In genomic region chr2:30926606-30927005, GRCh38 we compare ENCODE assay signal across 34 cellular contexts.
"Had no signal": no experiment of that assay in that cellular context is flagged by ENCODE, and none has a peak within 500 bp of the region (broad histone marks: within the 10 kb centered on the region; RNA-seq: fewer than 3 reads in every experiment).

No MANE protein-coding gene starts in this region.

- H3K27me3 Mint-ChIP-seq: activated B cell treated with CpG ODN at 0.5 μM for 24 hours; activated CD4-positive, alpha-beta memory T cell treated with anti-CD3 and anti-CD28 coated beads, Interleukin-2, amount 10 ng/mL, durations not matched to agents 7 days and 5 days; activated CD4-positive, alpha-beta T cell treated with anti-CD3 and anti-CD28 coated beads for 36 hours; activated CD4-positive, alpha-beta T cell treated with anti-CD3 and anti-CD28 coated beads, Interleukin-2, amount 10 ng/mL, durations not matched to agents 7 days and 5 days; activated CD8-positive, alpha-beta memory T cell treated with anti-CD3 and anti-CD28 coated beads, Interleukin-2, amount 10 ng/mL, durations not matched to agents 7 days and 5 days; activated naive CD4-positive, alpha-beta T cell treated with anti-CD3 and anti-CD28 coated beads, Interleukin-2, amount 10 ng/mL, durations not matched to agents 7 days and 5 days; activated naive CD8-positive, alpha-beta T cell; activated naive CD8-positive, alpha-beta T cell treated with anti-CD3 and anti-CD28 coated beads, Interleukin-2, amount 10 ng/mL, durations not matched to agents 7 days and 5 days; activated naive CD8-positive, alpha-beta T cell treated with anti-CD3 and anti-CD28 coated beads, Interleukin-2, amount 50 U/mL, for 24 hours; activated T-cell treated with anti-CD3 and anti-CD28 coated beads, Interleukin-2, amount 50 U/mL, for 24 hours; brain had no signal

- H3K27ac Mint-ChIP-seq: activated B cell treated with CpG ODN at 0.5 μM for 24 hours; activated CD4-positive, alpha-beta memory T cell treated with anti-CD3 and anti-CD28 coated beads, Interleukin-2, amount 10 ng/mL, durations not matched to agents 7 days and 5 days; activated CD4-positive, alpha-beta T cell treated with anti-CD3 and anti-CD28 coated beads for 36 hours; activated CD4-positive, alpha-beta T cell treated with anti-CD3 and anti-CD28 coated beads, Interleukin-2, amount 10 ng/mL, durations not matched to agents 7 days and 5 days; activated CD8-positive, alpha-beta memory T cell treated with anti-CD3 and anti-CD28 coated beads, Interleukin-2, amount 10 ng/mL, durations not matched to agents 7 days and 5 days; activated CD8-positive, alpha-beta T cell treated with anti-CD3 and anti-CD28 coated beads, Interleukin-2, amount 10 ng/mL, durations not matched to agents 7 days and 5 days; activated naive CD4-positive, alpha-beta T cell treated with anti-CD3 and anti-CD28 coated beads, Interleukin-2, amount 10 ng/mL, durations not matched to agents 7 days and 5 days; activated naive CD4-positive, alpha-beta T cell treated with anti-CD3 and anti-CD28 coated beads, Interleukin-2, amount 50 U/mL, for 24 hours; activated naive CD8-positive, alpha-beta T cell; activated naive CD8-positive, alpha-beta T cell treated with anti-CD3 and anti-CD28 coated beads, Interleukin-2, amount 10 ng/mL, durations not matched to agents 7 days and 5 days; activated naive CD8-positive, alpha-beta T cell treated with anti-CD3 and anti-CD28 coated beads, Interleukin-2, amount 50 U/mL, for 24 hours; activated T-cell treated with anti-CD3 and anti-CD28 coated beads, Interleukin-2, amount 50 U/mL, for 24 hours; activated T-helper 2 cell treated with anti-CD3 and anti-CD28 coated beads, Interferon-gamma antibody, Interleukin-2, Interleukin-4, amounts not matched to agents 10 μg/mL and 5 μg/mL and 100 μg/mL, durations not matched to agents 14 hours and 24 hours and 36 hours; brain; T-helper 1 cell treated with Interleukin-12 subunit alpha and Interleukin-12 subunit beta and Interleukin-4 antibody, amounts not matched to agents 30 μg/mL and 1 μg/mL, for 36 hours; T-helper 2 cell treated with Interferon-gamma antibody and Interleukin-4, amounts not matched to agents 5 μg/mL and 100 μg/mL, for 36 hours had no signal

- ATAC-seq: activated CD4-positive, alpha-beta T cell treated with anti-CD3 and anti-CD28 coated beads for 36 hours; activated CD8-positive, alpha-beta memory T cell treated with anti-CD3 and anti-CD28 coated beads, Interleukin-2, amount 10 ng/mL, durations not matched to agents 7 days and 5 days; activated CD8-positive, alpha-beta T cell treated with anti-CD3 and anti-CD28 coated beads, Interleukin-2, amount 10 ng/mL, durations not matched to agents 7 days and 5 days; activated naive CD8-positive, alpha-beta T cell treated with anti-CD3 and anti-CD28 coated beads, Interleukin-2, amount 50 U/mL, for 24 hours had no signal

- H3K4me1 Mint-ChIP-seq: activated B cell treated with CpG ODN at 0.5 μM for 24 hours; activated CD4-positive, alpha-beta memory T cell treated with anti-CD3 and anti-CD28 coated beads, Interleukin-2, amount 10 ng/mL, durations not matched to agents 7 days and 5 days; activated CD4-positive, alpha-beta T cell treated with anti-CD3 and anti-CD28 coated beads for 36 hours; activated CD4-positive, alpha-beta T cell treated with anti-CD3 and anti-CD28 coated beads, Interleukin-2, amount 10 ng/mL, durations not matched to agents 7 days and 5 days; activated CD8-positive, alpha-beta memory T cell treated with anti-CD3 and anti-CD28 coated beads, Interleukin-2, amount 10 ng/mL, durations not matched to agents 7 days and 5 days; activated naive CD4-positive, alpha-beta T cell treated with anti-CD3 and anti-CD28 coated beads, Interleukin-2, amount 10 ng/mL, durations not matched to agents 7 days and 5 days; activated naive CD4-positive, alpha-beta T cell treated with anti-CD3 and anti-CD28 coated beads, Interleukin-2, amount 50 U/mL, for 24 hours; activated naive CD8-positive, alpha-beta T cell treated with anti-CD3 and anti-CD28 coated beads, Interleukin-2, amount 10 ng/mL, durations not matched to agents 7 days and 5 days; activated naive CD8-positive, alpha-beta T cell treated with anti-CD3 and anti-CD28 coated beads, Interleukin-2, amount 50 U/mL, for 24 hours; brain; central memory CD8-positive, alpha-beta T cell had no signal

- H3K9me3 Mint-ChIP-seq: activated B cell treated with CpG ODN at 0.5 μM for 24 hours; activated CD4-positive, alpha-beta memory T cell treated with anti-CD3 and anti-CD28 coated beads, Interleukin-2, amount 10 ng/mL, durations not matched to agents 7 days and 5 days; activated CD4-positive, alpha-beta T cell treated with anti-CD3 and anti-CD28 coated beads, Interleukin-2, amount 10 ng/mL, durations not matched to agents 7 days and 5 days; activated naive CD4-positive, alpha-beta T cell treated with anti-CD3 and anti-CD28 coated beads, Interleukin-2, amount 10 ng/mL, durations not matched to agents 7 days and 5 days; activated naive CD4-positive, alpha-beta T cell treated with anti-CD3 and anti-CD28 coated beads, Interleukin-2, amount 50 U/mL, for 24 hours; activated naive CD8-positive, alpha-beta T cell treated with anti-CD3 and anti-CD28 coated beads, Interleukin-2, amount 10 ng/mL, durations not matched to agents 7 days and 5 days; activated naive CD8-positive, alpha-beta T cell treated with anti-CD3 and anti-CD28 coated beads, Interleukin-2, amount 50 U/mL, for 24 hours; activated T-cell treated with anti-CD3 and anti-CD28 coated beads, Interleukin-2, amount 50 U/mL, for 24 hours; activated T-helper 2 cell treated with anti-CD3 and anti-CD28 coated beads, Interferon-gamma antibody, Interleukin-2, Interleukin-4, amounts not matched to agents 10 μg/mL and 5 μg/mL and 100 μg/mL, durations not matched to agents 14 hours and 24 hours and 36 hours; brain; central memory CD8-positive, alpha-beta T cell; T-helper 1 cell treated with Interleukin-12 subunit alpha and Interleukin-12 subunit beta and Interleukin-4 antibody, amounts not matched to agents 30 μg/mL and 1 μg/mL, for 36 hours; T-helper 2 cell treated with Interferon-gamma antibody and Interleukin-4, amounts not matched to agents 5 μg/mL and 100 μg/mL, for 36 hours had no signal

- H3K27me3 ChIP-seq: ascending aorta, cardiac muscle cell had no signal

- H3K4me3 ChIP-seq: ascending aorta, cardiac muscle cell had no signal

- H3K27ac ChIP-seq: ascending aorta, cardiac muscle cell, VCaP had no signal

- DNase-seq: activated B cell treated with CpG ODN at 0.5 μM for 24 hours; activated CD4-positive, alpha-beta memory T cell treated with anti-CD3 and anti-CD28 coated beads, Interleukin-2, amount 10 ng/mL, durations not matched to agents 7 days and 5 days; activated CD4-positive, alpha-beta T cell treated with anti-CD3 and anti-CD28 coated beads for 1 hour; activated CD4-positive, alpha-beta T cell treated with anti-CD3 and anti-CD28 coated beads for 36 hours; activated CD4-positive, alpha-beta T cell treated with anti-CD3 and anti-CD28 coated beads for 48 hours; activated CD4-positive, alpha-beta T cell treated with anti-CD3 and anti-CD28 coated beads, Interleukin-2, amount 10 ng/mL, durations not matched to agents 7 days and 5 days; activated CD4-positive, alpha-beta T cell treated with anti-CD3 and anti-CD28 coated beads, Interleukin-2, amount 50 U/mL, for 48 hours; activated CD8-positive, alpha-beta memory T cell treated with anti-CD3 and anti-CD28 coated beads for 24 hours; activated CD8-positive, alpha-beta memory T cell treated with anti-CD3 and anti-CD28 coated beads, Interleukin-2, amount 10 ng/mL, durations not matched to agents 7 days and 5 days; activated CD8-positive, alpha-beta memory T cell treated with anti-CD3 and anti-CD28 coated beads, Interleukin-2, amount 50 U/mL, for 48 hours; activated CD8-positive, alpha-beta T cell treated with anti-CD3 and anti-CD28 coated beads, Interleukin-2, amount 10 ng/mL, durations not matched to agents 7 days and 5 days; activated effector memory CD4-positive, alpha-beta T cell treated with Interleukin-2 at 50 U/mL for 16 hours; activated gamma-delta T cell; activated naive CD4-positive, alpha-beta T cell treated with anti-CD3 and anti-CD28 coated beads, Interleukin-2, amount 10 ng/mL, durations not matched to agents 7 days and 5 days; activated naive CD4-positive, alpha-beta T cell treated with Interleukin-2 at 50 U/mL for 16 hours; activated naive CD8-positive, alpha-beta T cell treated with anti-CD3 and anti-CD28 coated beads, Interleukin-2, amount 10 ng/mL, durations not matched to agents 7 days and 5 days; activated naive CD8-positive, alpha-beta T cell treated with anti-CD3 and anti-CD28 coated beads, Interleukin-2, amount 50 U/mL, for 24 hours; activated T-cell treated with anti-CD3 and anti-CD28 coated beads, Interleukin-2, amount 50 U/mL, for 24 hours; activated T-cell treated with anti-CD3 and anti-CD28 coated beads, Interleukin-2, amount 50 U/mL, for 48 hours; caudate nucleus; cerebellar nuclear complex; T-helper 1 cell; T-helper 2 cell; T-helper 9 cell had no signal

- H3K4me1 ChIP-seq: ascending aorta had no signal

- H3K9me3 ChIP-seq: ascending aorta had no signal

- H3K4me3 Mint-ChIP-seq: activated B cell treated with CpG ODN at 0.5 μM for 24 hours; activated CD4-positive, alpha-beta memory T cell treated with anti-CD3 and anti-CD28 coated beads, Interleukin-2, amount 10 ng/mL, durations not matched to agents 7 days and 5 days; activated CD4-positive, alpha-beta T cell treated with anti-CD3 and anti-CD28 coated beads for 36 hours; activated CD4-positive, alpha-beta T cell treated with anti-CD3 and anti-CD28 coated beads, Interleukin-2, amount 10 ng/mL, durations not matched to agents 7 days and 5 days; activated CD8-positive, alpha-beta memory T cell treated with anti-CD3 and anti-CD28 coated beads, Interleukin-2, amount 10 ng/mL, durations not matched to agents 7 days and 5 days; activated CD8-positive, alpha-beta T cell treated with anti-CD3 and anti-CD28 coated beads, Interleukin-2, amount 10 ng/mL, durations not matched to agents 7 days and 5 days; activated naive CD4-positive, alpha-beta T cell treated with anti-CD3 and anti-CD28 coated beads, Interleukin-2, amount 10 ng/mL, durations not matched to agents 7 days and 5 days; activated naive CD4-positive, alpha-beta T cell treated with anti-CD3 and anti-CD28 coated beads, Interleukin-2, amount 50 U/mL, for 24 hours; activated naive CD8-positive, alpha-beta T cell; activated naive CD8-positive, alpha-beta T cell treated with anti-CD3 and anti-CD28 coated beads, Interleukin-2, amount 10 ng/mL, durations not matched to agents 7 days and 5 days; activated naive CD8-positive, alpha-beta T cell treated with anti-CD3 and anti-CD28 coated beads, Interleukin-2, amount 50 U/mL, for 24 hours; activated T-cell treated with anti-CD3 and anti-CD28 coated beads, Interleukin-2, amount 50 U/mL, for 24 hours; brain; central memory CD8-positive, alpha-beta T cell; T-helper 1 cell treated with Interleukin-12 subunit alpha and Interleukin-12 subunit beta and Interleukin-4 antibody, amounts not matched to agents 30 μg/mL and 1 μg/mL, for 36 hours; T-helper 2 cell treated with Interferon-gamma antibody and Interleukin-4, amounts not matched to agents 5 μg/mL and 100 μg/mL, for 36 hours had no signal

- H3K36me3 Mint-ChIP-seq: activated CD8-positive, alpha-beta memory T cell treated with anti-CD3 and anti-CD28 coated beads, Interleukin-2, amount 10 ng/mL, durations not matched to agents 7 days and 5 days; activated naive CD4-positive, alpha-beta T cell treated with anti-CD3 and anti-CD28 coated beads, Interleukin-2, amount 10 ng/mL, durations not matched to agents 7 days and 5 days; activated naive CD4-positive, alpha-beta T cell treated with anti-CD3 and anti-CD28 coated beads, Interleukin-2, amount 50 U/mL, for 24 hours; activated naive CD8-positive, alpha-beta T cell; activated naive CD8-positive, alpha-beta T cell treated with anti-CD3 and anti-CD28 coated beads, Interleukin-2, amount 10 ng/mL, durations not matched to agents 7 days and 5 days had no signal

- H3K36me3 ChIP-seq: ascending aorta, cardiac muscle cell had no signal
